17 cellular contexts compared by ENCODE assay signal in the genomic region with DNA sequence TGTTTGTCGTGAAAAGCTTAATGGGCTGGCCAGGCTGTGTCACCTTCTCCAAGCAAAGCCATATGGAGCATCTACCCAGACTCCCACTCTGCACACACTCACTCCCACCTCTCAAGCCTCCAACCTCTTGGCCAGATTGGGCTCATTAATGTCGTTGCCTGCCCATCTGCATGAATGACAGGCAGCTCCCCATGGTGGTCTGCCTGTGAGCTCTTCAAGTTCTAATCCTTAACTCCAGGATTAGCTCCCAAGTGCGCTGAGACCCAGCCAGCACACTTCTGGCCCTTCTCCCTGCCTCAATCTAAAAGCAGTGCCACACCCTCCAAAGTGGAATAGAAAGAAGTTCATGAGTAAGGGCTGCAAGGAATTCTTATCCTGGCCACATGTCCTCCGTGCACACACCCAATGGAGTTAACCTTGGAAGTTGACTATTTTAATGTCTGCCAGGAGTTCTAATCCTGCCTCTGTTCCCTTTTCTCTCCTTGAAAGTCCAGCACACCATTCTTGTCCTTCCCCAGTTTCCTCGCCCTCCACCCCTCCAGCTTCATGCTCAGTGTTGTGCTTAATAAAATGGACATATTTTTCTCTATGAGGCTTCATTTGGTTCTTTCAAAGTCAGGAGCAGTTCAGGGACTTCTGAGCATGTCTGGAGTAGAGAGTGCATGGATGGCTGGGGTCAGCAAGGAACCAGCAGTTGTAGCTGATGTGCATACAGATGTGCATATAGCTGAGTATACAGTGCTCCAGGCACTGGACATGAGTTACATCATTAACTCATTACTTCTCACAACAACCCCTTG. TPM values are rescaled to one million over a fixed set of nuclear protein-coding genes. Genes with fewer than 3 reads are reported as not detected.
DNase-seq lines count a peak whose midpoint lies in the region; ATAC-seq and TF ChIP-seq lines count a peak whose summit lies in the region.
"Had no signal": no experiment of that assay in that cellular context is flagged by ENCODE, and none has a peak within 500 bp of the region (broad histone marks: within the 10 kb centered on the region; RNA-seq: fewer than 3 reads in every experiment).

No MANE protein-coding gene starts in this region.

- H3K27me3 ChIP-seq in A673 (replicated peaks; ENCODE audit: insufficient read depth, low read depth, low read length, poor library complexity): no peaks in the 10 kb centered on the region
- no peaks in the 10 kb centered on the region for H3K27me3 ChIP-seq in tibial artery

- peaks cover 62% of the 10 kb centered on the region for H3K36me3 ChIP-seq in A673 (ENCODE audit: insufficient read depth, low read length, poor library complexity, severe bottlenecking)
- no peaks in the 10 kb centered on the region for H3K36me3 ChIP-seq in tibial artery

- H3K9me3 ChIP-seq in A673 (ENCODE audit: low read depth, low read length, poor library complexity, severe bottlenecking): no peaks in the 10 kb centered on the region
- no peaks in the 10 kb centered on the region for H3K9me3 ChIP-seq in tibial artery
- H3K9me3 ChIP-seq: SJCRH30 had no signal

- peaks cover 12% of the 10 kb centered on the region for H3K4me1 ChIP-seq in A673 (ENCODE audit: insufficient read depth, low read length, poor library complexity, severe bottlenecking)
- no peaks in the 10 kb centered on the region for H3K4me1 ChIP-seq in tibial artery
- H3K4me1 ChIP-seq: SJCRH30 had no signal

- CTCF ChIA-PET in A673 (lab: Charles Lee): interaction anchor here (0.6 kb wide), 1 partner anchor 48 kb away, joined by 3 read pairs; no protein-coding TSS in a partner anchor

- H3K27ac ChIP-seq in A673 (ENCODE audit: low read depth, low read length, poor library complexity, severe bottlenecking): no peak overlapping the region
- peak overlapping the region; percentile 29 for H3K27ac ChIP-seq in cingulate gyrus (ENCODE audit: low read depth, low read length)
- no peak overlapping the region for H3K27ac ChIP-seq in tibial artery
- H3K27ac ChIP-seq: RWPE1, SJCRH30 had no signal

- intact Hi-C loops in A673 (cut with micrococcal nuclease; ENCODE audit: unreplicated experiment) (no loop called here), tibial artery (cut with DNase I; ENCODE audit: low total_unique reads) (no loop called here)

- H3K4me3 ChIP-seq in A673 (ENCODE audit: low read depth, low read length, poor library complexity, severe bottlenecking) (no peak overlapping the region), tibial artery (no peak overlapping the region)
- H3K4me3 ChIP-seq: SJCRH30 had no signal

- POLR2A ChIA-PET in A673 (lab: Charles Lee; ENCODE audit: low non-redundant PET): no interaction called here

- no peak for DNase-seq in A673 (ENCODE audit: low spot score)
- peak; percentile 95 to 98 for DNase-seq in NCI-H524 (lab: John Stamatoyannopoulos, UW)
- DNase-seq in myocyte (ENCODE audit: low read depth): peak; percentile 44
- no peak for DNase-seq in tibial artery
- DNase-seq: C1 segment of cervical spinal cord, IMR-90, Karpas-422, NCI-H1105 treated with DMSO at 0.1 percent for 48 hours, NCI-H1694 treated with DMSO at 0.1 percent for 48 hours, NCI-H226, NCI-H69, SJCRH30 had no signal

- TSS peak; percentile 36 for BruUV-seq in A673 (replicated peaks; lab: Mats Ljungman, UMichigan)

- TF ChIP-seq CTCF in A673 (conservative IDR thresholded peaks at IDR 0.05; ENCODE audit: low read depth, low read length) (no peak), tibial artery (IDR thresholded peaks at IDR 0.05) (no peak)

- ATAC-seq in HG02938 (IDR thresholded peaks at IDR 0.05; ENCODE audit: unreplicated experiment): no peak
- no peak for ATAC-seq in HG03460 (IDR thresholded peaks at IDR 0.05; ENCODE audit: unreplicated experiment)

RNA-seq across cellular contexts. Expression of a gene that starts 30.0 kb away (rescaled TPM):
- total RNA-seq in A673 (2021) (18.6 and 21.2 TPM in 2 replicates), myocyte (not detected in 2 replicates)
- not detected for polyA plus RNA-seq in myocyte (2012)
- total RNA-seq: HT-29, SJCRH30 had no signal

RNA-seq across cellular contexts. Expression of a gene that starts 38.7 kb away (rescaled TPM):
- total RNA-seq in A673 (2021) (8.1 and 12.7 TPM in 2 replicates), myocyte (8.5 and 18.2 TPM in 2 replicates)
- 4.4 TPM for polyA plus RNA-seq in myocyte (2012)

Comparison
In these comparisons a context has a peak if more than half of its experiments do, and no peak if none do; other contexts are left out.
1. DNase-seq: peak in NCI-H524 (2 of 2) and myocyte (single experiment); none in A673 (single experiment) and tibial artery (0 of 2).
2. RNA of a gene that starts 30.0 kb away (total RNA-seq): 18.6 to 21.2 TPM in A673; not detected in myocyte; every median in the first group is over 10 times any median in the second.